8 cellular contexts compared by ENCODE assay signal in the genomic region with DNA sequence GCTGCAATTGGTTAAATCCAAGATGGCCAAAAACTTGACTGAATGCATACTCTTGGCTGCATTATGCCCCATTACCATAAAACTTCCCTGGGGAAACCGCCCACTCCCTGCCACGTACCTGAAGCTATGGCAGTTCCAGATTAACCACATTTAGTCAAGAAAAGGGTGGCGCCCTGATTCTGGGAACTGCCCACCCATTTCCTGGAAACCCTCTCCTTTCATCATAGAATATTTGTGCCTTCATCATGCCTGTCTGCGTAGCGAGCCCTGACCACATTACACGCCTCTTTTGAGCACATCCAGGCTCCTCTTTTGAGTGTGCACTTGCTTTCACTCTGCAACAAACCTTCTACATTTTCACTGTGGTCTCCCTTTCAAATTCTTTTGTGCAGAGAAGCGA. TPM values are rescaled to one million over a fixed set of nuclear protein-coding genes. Genes with fewer than 3 reads are reported as not detected.
A peak's percentile ranks its signal among the peaks of the same experiment; 100 is the strongest.
DNase-seq lines count a peak whose midpoint lies in the region; ATAC-seq and TF ChIP-seq lines count a peak whose summit lies in the region.

No MANE protein-coding gene starts in this region.

- DNase-seq in left cardiac atrium (peak; percentile 32), Right ventricle myocardium inferior (ENCODE audit: missing footprints) (no peak), HT-29 (ENCODE audit: low spot score) (peak; percentile 69), activated T-cell treated with anti-CD3 and anti-CD28 coated beads for 48 hours (ENCODE audit: low read depth) (peak; percentile 85), memory B cell (ENCODE audit: low spot score in 2 of 2) (peak in 1 of 2 donors; percentile 10), type B pancreatic cell (ENCODE audit: extremely low spot score, unreplicated experiment) (no peak), iPS-NIHi7 (ENCODE audit: extremely low spot score) (no peak), islet precursor cell (no peak)

- peak overlapping the region; percentile 75 for H3K27ac Mint-ChIP-seq in memory B cell
- peak overlapping the region; percentile 63 for H3K27ac Mint-ChIP-seq in type B pancreatic cell

- no peak for TF ChIP-seq CTCF in type B pancreatic cell (conservative IDR thresholded peaks at IDR 0.05)

- H3K36me3 Mint-ChIP-seq in memory B cell (peaks cover 3% of the 10 kb centered on the region), type B pancreatic cell (peaks cover 3% of the 10 kb centered on the region)

- intact Hi-C loops in left cardiac atrium (cut with DNase I) (no loop called here), Right ventricle myocardium inferior (cut with DNase I) (no loop called here)

- H3K4me3 Mint-ChIP-seq in memory B cell, result peak overlapping the region; percentile 69
- H3K4me3 Mint-ChIP-seq in type B pancreatic cell, result no peak overlapping the region

- H3K4me1 Mint-ChIP-seq in memory B cell (peaks cover 23% of the 10 kb centered on the region), type B pancreatic cell (ENCODE audit: unreplicated experiment) (no peaks in the 10 kb centered on the region)

- H3K9me3 Mint-ChIP-seq in memory B cell (no peaks in the 10 kb centered on the region), type B pancreatic cell (no peaks in the 10 kb centered on the region)

- H3K27me3 Mint-ChIP-seq in memory B cell (no peaks in the 10 kb centered on the region), type B pancreatic cell (no peaks in the 10 kb centered on the region)

- peak; percentile 25 to 73 for ATAC-seq in left cardiac atrium
- no peak for ATAC-seq in Right ventricle myocardium inferior
- peak; percentile 73 for ATAC-seq in memory B cell (ENCODE audit: low read depth)

RNA-seq across cellular contexts. Expression of a gene that starts 5.2 kb away (rescaled TPM):
- total RNA-seq in left cardiac atrium, result 10 to 100 TPM in 1 of 2 donors, 1 to 10 TPM in 1; 9.4 to 10.6 TPM
- 7.0 TPM for total RNA-seq in Right ventricle myocardium inferior
- total RNA-seq in HT-29 (2014; rRNA removed; shearing (Covaris generic)), result 6.9 and 7.3 TPM in 2 replicates
- total RNA-seq in type B pancreatic cell (ENCODE audit: low replicate concordance), result 16.2 and 17.4 TPM in 2 replicates

RNA-seq across cellular contexts. Expression of a gene that starts 5.6 kb away (rescaled TPM):
- total RNA-seq in left cardiac atrium, result 1 to 10 TPM; 5.9 to 8.3 TPM
- total RNA-seq in Right ventricle myocardium inferior, result 5.3 TPM
- 19.1 and 19.9 TPM in 2 replicates for total RNA-seq in HT-29 (2014; rRNA removed; shearing (Covaris generic))
- 14.6 and 14.8 TPM in 2 replicates for total RNA-seq in type B pancreatic cell (ENCODE audit: low replicate concordance)

Comparison
In these comparisons a context has a peak if more than half of its experiments do, and no peak if none do; other contexts are left out.
1. DNase-seq: peak in left cardiac atrium (single experiment), HT-29 (single experiment) and activated T-cell treated with anti-CD3 and anti-CD28 coated beads for 48 hours (single experiment); none in Right ventricle myocardium inferior (single experiment), type B pancreatic cell (single experiment), iPS-NIHi7 (single experiment) and islet precursor cell (single experiment).